Comparison of ENCODE assay signal across 15 cellular contexts in genomic region chr1:21437341-21437640, GRCh38. TPM values are rescaled to one million over a fixed set of nuclear protein-coding genes. Genes with fewer than 3 reads are reported as not detected.
DNase-seq lines count a peak whose midpoint lies in the region; ATAC-seq and TF ChIP-seq lines count a peak whose summit lies in the region.
"Had no signal": no experiment of that assay in that cellular context is flagged by ENCODE, and none has a peak within 500 bp of the region (broad histone marks: within the 10 kb centered on the region; RNA-seq: fewer than 3 reads in every experiment).

No MANE protein-coding gene starts in this region.

- ATAC-seq in HG02678 (IDR thresholded peaks at IDR 0.05; ENCODE audit: unreplicated experiment), result no peak
- ATAC-seq: activated T-helper 17 cell treated with anti-CD3 and anti-CD28 coated beads, Interleukin-2, amount 50 U/mL, for 72 hours had no signal

- no peaks in the 10 kb centered on the region for H3K9me3 ChIP-seq in parathyroid adenoma (ENCODE audit: control insufficient read depth, low read length)
- H3K9me3 ChIP-seq: Caco-2, testis had no signal

- peak; percentile 17 for DNase-seq in DMS153 treated with DMSO at 0.1 percent for 48 hours (lab: John Stamatoyannopoulos, UW; ENCODE audit: unreplicated experiment)
- no peak for DNase-seq in DMS153 (lab: John Stamatoyannopoulos, UW)
- peak; percentile 56 for DNase-seq in NCI-H69 (lab: John Stamatoyannopoulos, UW)
- no peak for DNase-seq in fibroblast of villous mesenchyme (ENCODE audit: low read depth)
- no peak for DNase-seq in SK-N-DZ (ENCODE audit: low spot score)
- DNase-seq in activated CD4-positive, CD25-positive, alpha-beta regulatory T cell treated with anti-CD3 and anti-CD28 coated beads, Interleukin-2, amount 50 U/mL, for 72 hours, result no peak
- DNase-seq: activated CD4-positive, alpha-beta T cell treated with anti-CD3 and anti-CD28 coated beads, Interleukin-2, amount 50 U/mL, for 4 hours; Caco-2; effector memory CD4-positive, alpha-beta T cell; stimulated activated CD4-positive, alpha-beta T cell treated with anti-CD3 and anti-CD28 coated beads, Interleukin-12 subunit alpha, Interleukin-12 subunit beta, amount 100 ng/mL, for 4 hours; T-helper 2 cell; testis had no signal

- no peak for TF ChIP-seq CTCF in fibroblast of villous mesenchyme (IDR thresholded peaks at IDR 0.05; ENCODE audit: insufficient read depth, low read depth, low read length)
- no peak for TF ChIP-seq CTCF in parathyroid adenoma (IDR thresholded peaks at IDR 0.05)

- H2AFZ ChIP-seq in parathyroid adenoma, result peak overlapping the region; percentile 82

- no peaks in the 10 kb centered on the region for H3K79me2 ChIP-seq in parathyroid adenoma

- no peak overlapping the region for H3K27ac ChIP-seq in parathyroid adenoma
- H3K27ac ChIP-seq: testis had no signal

- no peak overlapping the region for H3K9ac ChIP-seq in parathyroid adenoma

- no peaks in the 10 kb centered on the region for H3K4me1 ChIP-seq in parathyroid adenoma
- H3K4me1 ChIP-seq: Caco-2 had no signal

- H3K4me3 ChIP-seq in fibroblast of villous mesenchyme (ENCODE audit: low read depth, low read length) (peak overlapping the region; percentile 42), parathyroid adenoma (ENCODE audit: low read depth, low read length) (no peak overlapping the region)

- peak overlapping the region; percentile 44 for H3K4me2 ChIP-seq in parathyroid adenoma (ENCODE audit: low read length)

- H3K27me3 ChIP-seq in parathyroid adenoma (ENCODE audit: control insufficient read depth, insufficient read depth, low read length), result no peaks in the 10 kb centered on the region
- H3K27me3 ChIP-seq: testis had no signal

- H3K36me3 ChIP-seq in parathyroid adenoma (ENCODE audit: control insufficient read depth, insufficient read depth, low read length), result no peaks in the 10 kb centered on the region

RNA-seq across cellular contexts. Expression of gene NBPF3, which starts 2.6 kb away (rescaled TPM):
- total RNA-seq in fibroblast of villous mesenchyme, result 28.3 and 36.7 TPM in 2 replicates
- 1.9 and 3.9 TPM in 2 replicates for polyA plus RNA-seq in SK-N-DZ (2014; cell fraction: cytosol; rRNA removed)
- 3.2 and 4.7 TPM in 2 replicates for polyA plus RNA-seq in SK-N-DZ (2014; cell fraction: nucleus; rRNA removed)

Comparison
In these comparisons a context has a peak if more than half of its experiments do, and no peak if none do; other contexts are left out.
1. DNase-seq: peak in DMS153 treated with DMSO at 0.1 percent for 48 hours (single experiment) and NCI-H69 (single experiment); none in DMS153 (single experiment), fibroblast of villous mesenchyme (single experiment), SK-N-DZ (single experiment) and activated CD4-positive, CD25-positive, alpha-beta regulatory T cell treated with anti-CD3 and anti-CD28 coated beads, Interleukin-2, amount 50 U/mL, for 72 hours (single experiment).